1 cellular context compared by ENCODE assay signal in the genomic region with DNA sequence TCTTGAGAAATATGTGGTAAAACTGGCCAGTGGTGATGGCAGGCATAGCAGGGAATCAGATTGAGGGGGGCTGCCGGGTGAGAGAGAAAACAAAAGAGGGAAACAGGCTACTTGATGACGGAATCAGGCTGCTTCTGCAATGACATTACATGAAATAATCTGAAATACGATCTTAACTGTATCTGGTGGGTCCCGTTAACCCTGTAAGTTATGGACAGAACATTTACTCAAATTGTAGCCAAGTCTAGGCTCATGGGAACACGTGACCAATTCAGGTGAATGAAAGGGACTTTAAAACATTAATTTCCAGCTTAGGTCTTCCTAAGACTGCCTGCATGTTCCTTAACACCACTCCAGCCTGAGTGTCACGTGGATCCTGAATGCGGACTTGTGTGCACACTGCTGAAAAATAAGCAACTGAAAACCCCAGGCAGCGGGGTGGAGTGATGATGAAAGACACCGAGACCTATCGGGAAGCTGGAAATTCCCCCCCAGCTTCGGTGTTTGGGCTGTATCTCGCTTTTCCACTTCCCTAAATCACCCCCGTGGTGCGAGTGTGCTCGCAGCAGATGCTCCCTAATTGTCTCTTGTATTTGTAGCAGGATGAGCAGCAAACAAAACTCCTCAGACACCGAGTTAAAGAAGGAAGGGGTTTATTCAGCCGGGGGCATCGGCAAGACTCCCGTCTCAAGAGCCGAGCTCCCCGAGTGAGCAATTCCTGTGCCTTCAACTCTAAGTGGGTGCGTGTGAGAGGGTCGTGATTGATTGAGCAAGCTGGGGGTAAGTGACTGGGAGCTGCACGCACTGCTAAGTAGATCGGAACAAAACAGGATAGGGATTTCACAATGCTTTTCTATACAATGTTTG.
A peak's percentile ranks its signal among the peaks of the same experiment; 100 is the strongest.
TF ChIP-seq lines count a peak whose summit lies in the region.

No MANE protein-coding gene starts in this region.

TF ChIP-seq in HEK293, 187 proteins besides CTCF, POLR2A, EP300 and RAD21 (continued from another document and continues in another):
- TF ChIP-seq, protein P1, sequence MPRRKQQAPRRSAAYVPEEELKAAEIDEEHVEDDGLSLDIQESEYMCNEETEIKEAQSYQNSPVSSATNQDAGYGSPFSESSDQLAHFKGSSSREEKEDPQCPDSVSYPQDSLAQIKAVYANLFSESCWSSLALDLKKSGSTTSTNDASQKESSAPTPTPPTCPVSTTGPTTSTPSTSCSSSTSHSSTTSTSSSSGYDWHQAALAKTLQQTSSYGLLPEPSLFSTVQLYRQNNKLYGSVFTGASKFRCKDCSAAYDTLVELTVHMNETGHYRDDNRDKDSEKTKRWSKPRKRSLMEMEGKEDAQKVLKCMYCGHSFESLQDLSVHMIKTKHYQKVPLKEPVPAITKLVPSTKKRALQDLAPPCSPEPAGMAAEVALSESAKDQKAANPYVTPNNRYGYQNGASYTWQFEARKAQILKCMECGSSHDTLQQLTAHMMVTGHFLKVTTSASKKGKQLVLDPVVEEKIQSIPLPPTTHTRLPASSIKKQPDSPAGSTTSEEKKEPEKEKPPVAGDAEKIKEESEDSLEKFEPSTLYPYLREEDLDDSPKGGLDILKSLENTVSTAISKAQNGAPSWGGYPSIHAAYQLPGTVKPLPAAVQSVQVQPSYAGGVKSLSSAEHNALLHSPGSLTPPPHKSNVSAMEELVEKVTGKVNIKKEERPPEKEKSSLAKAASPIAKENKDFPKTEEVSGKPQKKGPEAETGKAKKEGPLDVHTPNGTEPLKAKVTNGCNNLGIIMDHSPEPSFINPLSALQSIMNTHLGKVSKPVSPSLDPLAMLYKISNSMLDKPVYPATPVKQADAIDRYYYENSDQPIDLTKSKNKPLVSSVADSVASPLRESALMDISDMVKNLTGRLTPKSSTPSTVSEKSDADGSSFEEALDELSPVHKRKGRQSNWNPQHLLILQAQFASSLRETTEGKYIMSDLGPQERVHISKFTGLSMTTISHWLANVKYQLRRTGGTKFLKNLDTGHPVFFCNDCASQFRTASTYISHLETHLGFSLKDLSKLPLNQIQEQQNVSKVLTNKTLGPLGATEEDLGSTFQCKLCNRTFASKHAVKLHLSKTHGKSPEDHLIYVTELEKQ (tag by site-specific recombination; IDR thresholded peaks at IDR 0.05; ENCODE audit: borderline replicate concordance), result no peak
- TF ChIP-seq, protein P2, sequence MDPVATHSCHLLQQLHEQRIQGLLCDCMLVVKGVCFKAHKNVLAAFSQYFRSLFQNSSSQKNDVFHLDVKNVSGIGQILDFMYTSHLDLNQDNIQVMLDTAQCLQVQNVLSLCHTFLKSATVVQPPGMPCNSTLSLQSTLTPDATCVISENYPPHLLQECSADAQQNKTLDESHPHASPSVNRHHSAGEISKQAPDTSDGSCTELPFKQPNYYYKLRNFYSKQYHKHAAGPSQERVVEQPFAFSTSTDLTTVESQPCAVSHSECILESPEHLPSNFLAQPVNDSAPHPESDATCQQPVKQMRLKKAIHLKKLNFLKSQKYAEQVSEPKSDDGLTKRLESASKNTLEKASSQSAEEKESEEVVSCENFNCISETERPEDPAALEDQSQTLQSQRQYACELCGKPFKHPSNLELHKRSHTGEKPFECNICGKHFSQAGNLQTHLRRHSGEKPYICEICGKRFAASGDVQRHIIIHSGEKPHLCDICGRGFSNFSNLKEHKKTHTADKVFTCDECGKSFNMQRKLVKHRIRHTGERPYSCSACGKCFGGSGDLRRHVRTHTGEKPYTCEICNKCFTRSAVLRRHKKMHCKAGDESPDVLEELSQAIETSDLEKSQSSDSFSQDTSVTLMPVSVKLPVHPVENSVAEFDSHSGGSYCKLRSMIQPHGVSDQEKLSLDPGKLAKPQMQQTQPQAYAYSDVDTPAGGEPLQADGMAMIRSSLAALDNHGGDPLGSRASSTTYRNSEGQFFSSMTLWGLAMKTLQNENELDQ (tag by site-specific recombination; IDR thresholded peaks at IDR 0.05; ENCODE audit: low read depth), result no peak
- TF ChIP-seq, protein P3, sequence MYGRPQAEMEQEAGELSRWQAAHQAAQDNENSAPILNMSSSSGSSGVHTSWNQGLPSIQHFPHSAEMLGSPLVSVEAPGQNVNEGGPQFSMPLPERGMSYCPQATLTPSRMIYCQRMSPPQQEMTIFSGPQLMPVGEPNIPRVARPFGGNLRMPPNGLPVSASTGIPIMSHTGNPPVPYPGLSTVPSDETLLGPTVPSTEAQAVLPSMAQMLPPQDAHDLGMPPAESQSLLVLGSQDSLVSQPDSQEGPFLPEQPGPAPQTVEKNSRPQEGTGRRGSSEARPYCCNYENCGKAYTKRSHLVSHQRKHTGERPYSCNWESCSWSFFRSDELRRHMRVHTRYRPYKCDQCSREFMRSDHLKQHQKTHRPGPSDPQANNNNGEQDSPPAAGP (tag by site-specific recombination; IDR thresholded peaks at IDR 0.05), result no peak
- TF ChIP-seq, protein P4, sequence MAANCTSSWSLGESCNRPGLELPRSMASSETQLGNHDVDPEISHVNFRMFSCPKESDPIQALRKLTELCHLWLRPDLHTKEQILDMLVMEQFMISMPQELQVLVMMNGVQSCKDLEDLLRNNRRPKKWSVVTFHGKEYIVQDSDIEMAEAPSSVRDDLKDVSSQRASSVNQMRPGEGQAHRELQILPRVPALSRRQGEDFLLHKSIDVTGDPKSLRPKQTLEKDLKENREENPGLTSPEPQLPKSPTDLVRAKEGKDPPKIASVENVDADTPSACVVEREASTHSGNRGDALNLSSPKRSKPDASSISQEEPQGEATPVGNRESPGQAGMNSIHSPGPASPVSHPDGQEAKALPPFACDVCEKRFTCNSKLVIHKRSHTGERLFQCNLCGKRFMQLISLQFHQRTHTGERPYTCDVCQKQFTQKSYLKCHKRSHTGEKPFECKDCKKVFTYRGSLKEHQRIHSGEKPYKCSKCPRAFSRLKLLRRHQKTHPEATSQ (tag by site-specific recombination; IDR thresholded peaks at IDR 0.05), result no peak
- no peak for TF ChIP-seq ZNF843 (tag by site-specific recombination; IDR thresholded peaks at IDR 0.05)
- TF ChIP-seq ZSCAN23 (tag by site-specific recombination; IDR thresholded peaks at IDR 0.05), result no peak
- TF ChIP-seq ZNF221 (tag by site-specific recombination; IDR thresholded peaks at IDR 0.05; ENCODE audit: borderline replicate concordance), result no peak
- TF ChIP-seq, protein P5, sequence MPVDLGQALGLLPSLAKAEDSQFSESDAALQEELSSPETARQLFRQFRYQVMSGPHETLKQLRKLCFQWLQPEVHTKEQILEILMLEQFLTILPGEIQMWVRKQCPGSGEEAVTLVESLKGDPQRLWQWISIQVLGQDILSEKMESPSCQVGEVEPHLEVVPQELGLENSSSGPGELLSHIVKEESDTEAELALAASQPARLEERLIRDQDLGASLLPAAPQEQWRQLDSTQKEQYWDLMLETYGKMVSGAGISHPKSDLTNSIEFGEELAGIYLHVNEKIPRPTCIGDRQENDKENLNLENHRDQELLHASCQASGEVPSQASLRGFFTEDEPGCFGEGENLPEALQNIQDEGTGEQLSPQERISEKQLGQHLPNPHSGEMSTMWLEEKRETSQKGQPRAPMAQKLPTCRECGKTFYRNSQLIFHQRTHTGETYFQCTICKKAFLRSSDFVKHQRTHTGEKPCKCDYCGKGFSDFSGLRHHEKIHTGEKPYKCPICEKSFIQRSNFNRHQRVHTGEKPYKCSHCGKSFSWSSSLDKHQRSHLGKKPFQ (tag by site-specific recombination; IDR thresholded peaks at IDR 0.05), result no peak
- TF ChIP-seq, protein P6, sequence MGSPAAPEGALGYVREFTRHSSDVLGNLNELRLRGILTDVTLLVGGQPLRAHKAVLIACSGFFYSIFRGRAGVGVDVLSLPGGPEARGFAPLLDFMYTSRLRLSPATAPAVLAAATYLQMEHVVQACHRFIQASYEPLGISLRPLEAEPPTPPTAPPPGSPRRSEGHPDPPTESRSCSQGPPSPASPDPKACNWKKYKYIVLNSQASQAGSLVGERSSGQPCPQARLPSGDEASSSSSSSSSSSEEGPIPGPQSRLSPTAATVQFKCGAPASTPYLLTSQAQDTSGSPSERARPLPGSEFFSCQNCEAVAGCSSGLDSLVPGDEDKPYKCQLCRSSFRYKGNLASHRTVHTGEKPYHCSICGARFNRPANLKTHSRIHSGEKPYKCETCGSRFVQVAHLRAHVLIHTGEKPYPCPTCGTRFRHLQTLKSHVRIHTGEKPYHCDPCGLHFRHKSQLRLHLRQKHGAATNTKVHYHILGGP (tag by site-specific recombination; IDR thresholded peaks at IDR 0.05), result no peak
- TF ChIP-seq ZNF274 (IDR thresholded peaks at IDR 0.05; ENCODE audit: low read length), result no peak
- no peak for TF ChIP-seq ZNF274 (tag by site-specific recombination; IDR thresholded peaks at IDR 0.05; ENCODE audit: borderline replicate concordance)
- no peak for TF ChIP-seq ZNF155 (tag by site-specific recombination; IDR thresholded peaks at IDR 0.05)
- TF ChIP-seq GLI2 (tag by site-specific recombination; IDR thresholded peaks at IDR 0.05; ENCODE audit: borderline replicate concordance, low read depth), result no peak
- TF ChIP-seq ZNF354C (tag by site-specific recombination; IDR thresholded peaks at IDR 0.05; ENCODE audit: borderline replicate concordance, low read depth), result no peak
- TF ChIP-seq, protein P7, sequence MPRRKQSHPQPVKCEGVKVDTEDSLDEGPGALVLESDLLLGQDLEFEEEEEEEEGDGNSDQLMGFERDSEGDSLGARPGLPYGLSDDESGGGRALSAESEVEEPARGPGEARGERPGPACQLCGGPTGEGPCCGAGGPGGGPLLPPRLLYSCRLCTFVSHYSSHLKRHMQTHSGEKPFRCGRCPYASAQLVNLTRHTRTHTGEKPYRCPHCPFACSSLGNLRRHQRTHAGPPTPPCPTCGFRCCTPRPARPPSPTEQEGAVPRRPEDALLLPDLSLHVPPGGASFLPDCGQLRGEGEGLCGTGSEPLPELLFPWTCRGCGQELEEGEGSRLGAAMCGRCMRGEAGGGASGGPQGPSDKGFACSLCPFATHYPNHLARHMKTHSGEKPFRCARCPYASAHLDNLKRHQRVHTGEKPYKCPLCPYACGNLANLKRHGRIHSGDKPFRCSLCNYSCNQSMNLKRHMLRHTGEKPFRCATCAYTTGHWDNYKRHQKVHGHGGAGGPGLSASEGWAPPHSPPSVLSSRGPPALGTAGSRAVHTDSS (tag by site-specific recombination; IDR thresholded peaks at IDR 0.05), result no peak
- no peak for TF ChIP-seq ZNF292 (tag by site-specific recombination; IDR thresholded peaks at IDR 0.05; ENCODE audit: borderline replicate concordance, low read depth)
- TF ChIP-seq, protein P8, sequence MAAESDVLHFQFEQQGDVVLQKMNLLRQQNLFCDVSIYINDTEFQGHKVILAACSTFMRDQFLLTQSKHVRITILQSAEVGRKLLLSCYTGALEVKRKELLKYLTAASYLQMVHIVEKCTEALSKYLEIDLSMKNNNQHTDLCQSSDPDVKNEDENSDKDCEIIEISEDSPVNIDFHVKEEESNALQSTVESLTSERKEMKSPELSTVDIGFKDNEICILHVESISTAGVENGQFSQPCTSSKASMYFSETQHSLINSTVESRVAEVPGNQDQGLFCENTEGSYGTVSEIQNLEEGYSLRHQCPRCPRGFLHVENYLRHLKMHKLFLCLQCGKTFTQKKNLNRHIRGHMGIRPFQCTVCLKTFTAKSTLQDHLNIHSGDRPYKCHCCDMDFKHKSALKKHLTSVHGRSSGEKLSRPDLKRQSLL (tag by site-specific recombination; IDR thresholded peaks at IDR 0.05), result no peak
- TF ChIP-seq RBAK (tag by site-specific recombination; IDR thresholded peaks at IDR 0.05), result no peak
- TF ChIP-seq, protein P9, sequence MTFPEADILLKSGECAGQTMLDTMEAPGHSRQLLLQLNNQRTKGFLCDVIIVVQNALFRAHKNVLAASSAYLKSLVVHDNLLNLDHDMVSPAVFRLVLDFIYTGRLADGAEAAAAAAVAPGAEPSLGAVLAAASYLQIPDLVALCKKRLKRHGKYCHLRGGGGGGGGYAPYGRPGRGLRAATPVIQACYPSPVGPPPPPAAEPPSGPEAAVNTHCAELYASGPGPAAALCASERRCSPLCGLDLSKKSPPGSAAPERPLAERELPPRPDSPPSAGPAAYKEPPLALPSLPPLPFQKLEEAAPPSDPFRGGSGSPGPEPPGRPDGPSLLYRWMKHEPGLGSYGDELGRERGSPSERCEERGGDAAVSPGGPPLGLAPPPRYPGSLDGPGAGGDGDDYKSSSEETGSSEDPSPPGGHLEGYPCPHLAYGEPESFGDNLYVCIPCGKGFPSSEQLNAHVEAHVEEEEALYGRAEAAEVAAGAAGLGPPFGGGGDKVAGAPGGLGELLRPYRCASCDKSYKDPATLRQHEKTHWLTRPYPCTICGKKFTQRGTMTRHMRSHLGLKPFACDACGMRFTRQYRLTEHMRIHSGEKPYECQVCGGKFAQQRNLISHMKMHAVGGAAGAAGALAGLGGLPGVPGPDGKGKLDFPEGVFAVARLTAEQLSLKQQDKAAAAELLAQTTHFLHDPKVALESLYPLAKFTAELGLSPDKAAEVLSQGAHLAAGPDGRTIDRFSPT (tag by site-specific recombination; IDR thresholded peaks at IDR 0.05), result no peak
- no peak for TF ChIP-seq ZNF311 (tag by site-specific recombination; IDR thresholded peaks at IDR 0.05; ENCODE audit: borderline replicate concordance)
- TF ChIP-seq MYNN (tag by site-specific recombination; IDR thresholded peaks at IDR 0.05; ENCODE audit: borderline replicate concordance), result no peak
- TF ChIP-seq, protein P10, sequence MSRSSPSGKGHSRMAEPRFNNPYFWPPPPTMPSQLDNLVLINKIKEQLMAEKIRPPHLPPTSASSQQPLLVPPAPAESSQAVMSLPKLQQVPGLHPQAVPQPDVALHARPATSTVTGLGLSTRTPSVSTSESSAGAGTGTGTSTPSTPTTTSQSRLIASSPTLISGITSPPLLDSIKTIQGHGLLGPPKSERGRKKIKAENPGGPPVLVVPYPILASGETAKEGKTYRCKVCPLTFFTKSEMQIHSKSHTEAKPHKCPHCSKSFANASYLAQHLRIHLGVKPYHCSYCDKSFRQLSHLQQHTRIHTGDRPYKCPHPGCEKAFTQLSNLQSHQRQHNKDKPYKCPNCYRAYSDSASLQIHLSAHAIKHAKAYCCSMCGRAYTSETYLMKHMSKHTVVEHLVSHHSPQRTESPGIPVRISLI (tag by site-specific recombination; IDR thresholded peaks at IDR 0.05), result no peak
- TF ChIP-seq IKZF3 (tag by site-specific recombination; IDR thresholded peaks at IDR 0.05), result no peak
- no peak for TF ChIP-seq ZFP37 (tag by site-specific recombination; IDR thresholded peaks at IDR 0.05)
- TF ChIP-seq ZBTB21 (tag by site-specific recombination; IDR thresholded peaks at IDR 0.05), result peak; percentile 87
- no peak for TF ChIP-seq ZNF777 (tag by site-specific recombination; IDR thresholded peaks at IDR 0.05; ENCODE audit: borderline replicate concordance)
- TF ChIP-seq, protein P11, sequence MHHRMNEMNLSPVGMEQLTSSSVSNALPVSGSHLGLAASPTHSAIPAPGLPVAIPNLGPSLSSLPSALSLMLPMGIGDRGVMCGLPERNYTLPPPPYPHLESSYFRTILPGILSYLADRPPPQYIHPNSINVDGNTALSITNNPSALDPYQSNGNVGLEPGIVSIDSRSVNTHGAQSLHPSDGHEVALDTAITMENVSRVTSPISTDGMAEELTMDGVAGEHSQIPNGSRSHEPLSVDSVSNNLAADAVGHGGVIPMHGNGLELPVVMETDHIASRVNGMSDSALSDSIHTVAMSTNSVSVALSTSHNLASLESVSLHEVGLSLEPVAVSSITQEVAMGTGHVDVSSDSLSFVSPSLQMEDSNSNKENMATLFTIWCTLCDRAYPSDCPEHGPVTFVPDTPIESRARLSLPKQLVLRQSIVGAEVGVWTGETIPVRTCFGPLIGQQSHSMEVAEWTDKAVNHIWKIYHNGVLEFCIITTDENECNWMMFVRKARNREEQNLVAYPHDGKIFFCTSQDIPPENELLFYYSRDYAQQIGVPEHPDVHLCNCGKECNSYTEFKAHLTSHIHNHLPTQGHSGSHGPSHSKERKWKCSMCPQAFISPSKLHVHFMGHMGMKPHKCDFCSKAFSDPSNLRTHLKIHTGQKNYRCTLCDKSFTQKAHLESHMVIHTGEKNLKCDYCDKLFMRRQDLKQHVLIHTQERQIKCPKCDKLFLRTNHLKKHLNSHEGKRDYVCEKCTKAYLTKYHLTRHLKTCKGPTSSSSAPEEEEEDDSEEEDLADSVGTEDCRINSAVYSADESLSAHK (tag by site-specific recombination; IDR thresholded peaks at IDR 0.05), result no peak
- no peak for TF ChIP-seq SCRT1 (tag by site-specific recombination; IDR thresholded peaks at IDR 0.05; ENCODE audit: borderline replicate concordance)
- no peak for TF ChIP-seq MZF1 (tag by site-specific recombination; IDR thresholded peaks at IDR 0.05; ENCODE audit: borderline replicate concordance)
- TF ChIP-seq ZNF521 (tag by site-specific recombination; IDR thresholded peaks at IDR 0.05), result no peak
- TF ChIP-seq KLF9 (tag by site-specific recombination; IDR thresholded peaks at IDR 0.05; ENCODE audit: low read depth), result no peak
